Comparison of ENCODE assay signal across 1 cellular context in genomic region chr14:77040309-77040994, GRCh38.
TF ChIP-seq lines count a peak whose summit lies in the region.

No MANE protein-coding gene starts in this region.

TF ChIP-seq in HEK293, 187 proteins besides CTCF, POLR2A, EP300 and RAD21 (continued from another document and continues in another):
- TF ChIP-seq ZNF335 (tag by site-specific recombination; conservative IDR thresholded peaks at IDR 0.05) = peak; percentile 82
- no peak; the same call in 1 of the 2 replicates for TF ChIP-seq ZNF600 (tag by site-specific recombination; IDR thresholded peaks at IDR 0.05)
- TF ChIP-seq, protein P1, sequence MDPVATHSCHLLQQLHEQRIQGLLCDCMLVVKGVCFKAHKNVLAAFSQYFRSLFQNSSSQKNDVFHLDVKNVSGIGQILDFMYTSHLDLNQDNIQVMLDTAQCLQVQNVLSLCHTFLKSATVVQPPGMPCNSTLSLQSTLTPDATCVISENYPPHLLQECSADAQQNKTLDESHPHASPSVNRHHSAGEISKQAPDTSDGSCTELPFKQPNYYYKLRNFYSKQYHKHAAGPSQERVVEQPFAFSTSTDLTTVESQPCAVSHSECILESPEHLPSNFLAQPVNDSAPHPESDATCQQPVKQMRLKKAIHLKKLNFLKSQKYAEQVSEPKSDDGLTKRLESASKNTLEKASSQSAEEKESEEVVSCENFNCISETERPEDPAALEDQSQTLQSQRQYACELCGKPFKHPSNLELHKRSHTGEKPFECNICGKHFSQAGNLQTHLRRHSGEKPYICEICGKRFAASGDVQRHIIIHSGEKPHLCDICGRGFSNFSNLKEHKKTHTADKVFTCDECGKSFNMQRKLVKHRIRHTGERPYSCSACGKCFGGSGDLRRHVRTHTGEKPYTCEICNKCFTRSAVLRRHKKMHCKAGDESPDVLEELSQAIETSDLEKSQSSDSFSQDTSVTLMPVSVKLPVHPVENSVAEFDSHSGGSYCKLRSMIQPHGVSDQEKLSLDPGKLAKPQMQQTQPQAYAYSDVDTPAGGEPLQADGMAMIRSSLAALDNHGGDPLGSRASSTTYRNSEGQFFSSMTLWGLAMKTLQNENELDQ (tag by site-specific recombination; IDR thresholded peaks at IDR 0.05; ENCODE audit: low read depth) = no peak
- TF ChIP-seq BCL6B (tag by site-specific recombination; IDR thresholded peaks at IDR 0.05) = no peak
- TF ChIP-seq ZNF37A (tag by site-specific recombination; IDR thresholded peaks at IDR 0.05) = peak; percentile 63
- no peak for TF ChIP-seq REPIN1 (tag by site-specific recombination; IDR thresholded peaks at IDR 0.05; ENCODE audit: low read depth)
- no peak for TF ChIP-seq ZBTB7A (tag by site-specific recombination; IDR thresholded peaks at IDR 0.05; ENCODE audit: low read depth)
- TF ChIP-seq ZNF324 (tag by site-specific recombination; IDR thresholded peaks at IDR 0.05) = no peak
- no peak for TF ChIP-seq ZNF350 (tag by site-specific recombination; IDR thresholded peaks at IDR 0.05)
- no peak for TF ChIP-seq ZNF701 (tag by site-specific recombination; IDR thresholded peaks at IDR 0.05)
- no peak for TF ChIP-seq PRDM2 (tag by site-specific recombination; IDR thresholded peaks at IDR 0.05; ENCODE audit: borderline replicate concordance)
- TF ChIP-seq ZNF529 (tag by site-specific recombination; IDR thresholded peaks at IDR 0.05; ENCODE audit: insufficient replicate concordance) = no peak
- no peak for TF ChIP-seq ZNF548 (tag by site-specific recombination; IDR thresholded peaks at IDR 0.05)
- no peak for TF ChIP-seq SALL2 (tag by site-specific recombination; IDR thresholded peaks at IDR 0.05; ENCODE audit: borderline replicate concordance)
- TF ChIP-seq ZBTB8A (tag by site-specific recombination; IDR thresholded peaks at IDR 0.05) = peak; percentile 40; the same call in 1 of the 2 replicates
- TF ChIP-seq AEBP2 (tag by site-specific recombination; IDR thresholded peaks at IDR 0.05; ENCODE audit: borderline replicate concordance) = no peak
- no peak for TF ChIP-seq ZNF174 (tag by site-specific recombination; IDR thresholded peaks at IDR 0.05)
- no peak for TF ChIP-seq BCL11B (tag by site-specific recombination; IDR thresholded peaks at IDR 0.05; ENCODE audit: low read depth)
- no peak for TF ChIP-seq ZSCAN16 (tag by site-specific recombination; IDR thresholded peaks at IDR 0.05)
- no peak for TF ChIP-seq YY1 (tag by site-specific recombination; IDR thresholded peaks at IDR 0.05)
- TF ChIP-seq SP3 (tag by site-specific recombination; IDR thresholded peaks at IDR 0.05) = peak; percentile 23; the same call in 1 of the 2 replicates
- TF ChIP-seq ATF2 (tag by site-specific recombination; IDR thresholded peaks at IDR 0.05; ENCODE audit: low read depth) = no peak
- TF ChIP-seq EGR2 (tag by site-specific recombination; IDR thresholded peaks at IDR 0.05; ENCODE audit: low read depth) = no peak
- 0 out of 2 replicates have a peak, but pooled peaks have one; percentile 19 for TF ChIP-seq ZNF391 (tag by site-specific recombination; IDR thresholded peaks at IDR 0.05; ENCODE audit: borderline replicate concordance, low read depth)
- TF ChIP-seq ZNF184 (tag by site-specific recombination; IDR thresholded peaks at IDR 0.05) = 0 out of 2 replicates have a peak, but pooled peaks have one; percentile 47
- TF ChIP-seq ZNF138 (tag by site-specific recombination; IDR thresholded peaks at IDR 0.05; ENCODE audit: borderline replicate concordance) = no peak
- no peak for TF ChIP-seq ZNF514 (tag by site-specific recombination; IDR thresholded peaks at IDR 0.05)
- no peak for TF ChIP-seq ZNF658 (tag by site-specific recombination; IDR thresholded peaks at IDR 0.05)
- TF ChIP-seq PATZ1 (tag by site-specific recombination; IDR thresholded peaks at IDR 0.05) = peak; percentile 79
- no peak for TF ChIP-seq ZNF558 (tag by site-specific recombination; IDR thresholded peaks at IDR 0.05)
- no peak for TF ChIP-seq ZBTB21 (tag by site-specific recombination; IDR thresholded peaks at IDR 0.05)
- no peak for TF ChIP-seq YY2 (tag by site-specific recombination; IDR thresholded peaks at IDR 0.05)
- TF ChIP-seq ZNF561 (tag by site-specific recombination; IDR thresholded peaks at IDR 0.05; ENCODE audit: borderline replicate concordance) = peak; percentile 53; the same call in 1 of the 2 replicates
- TF ChIP-seq, protein P2, sequence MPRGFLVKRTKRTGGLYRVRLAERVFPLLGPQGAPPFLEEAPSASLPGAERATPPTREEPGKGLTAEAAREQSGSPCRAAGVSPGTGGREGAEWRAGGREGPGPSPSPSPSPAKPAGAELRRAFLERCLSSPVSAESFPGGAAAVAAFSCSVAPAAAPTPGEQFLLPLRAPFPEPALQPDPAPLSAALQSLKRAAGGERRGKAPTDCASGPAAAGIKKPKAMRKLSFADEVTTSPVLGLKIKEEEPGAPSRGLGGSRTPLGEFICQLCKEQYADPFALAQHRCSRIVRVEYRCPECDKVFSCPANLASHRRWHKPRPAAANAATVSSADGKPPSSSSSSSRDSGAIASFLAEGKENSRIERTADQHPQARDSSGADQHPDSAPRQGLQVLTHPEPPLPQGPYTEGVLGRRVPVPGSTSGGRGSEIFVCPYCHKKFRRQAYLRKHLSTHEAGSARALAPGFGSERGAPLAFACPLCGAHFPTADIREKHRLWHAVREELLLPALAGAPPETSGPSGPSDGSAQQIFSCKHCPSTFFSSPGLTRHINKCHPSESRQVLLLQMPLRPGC (tag by site-specific recombination; IDR thresholded peaks at IDR 0.05) = 0 out of 2 replicates have a peak, but pooled peaks have one; percentile 32
- TF ChIP-seq ZNF214 (tag by site-specific recombination; IDR thresholded peaks at IDR 0.05; ENCODE audit: borderline replicate concordance) = no peak
- no peak for TF ChIP-seq ZNF544 (tag by site-specific recombination; IDR thresholded peaks at IDR 0.05)
- TF ChIP-seq HOXC10 (CRISPR knock-in tag; IDR thresholded peaks at IDR 0.05) = no peak
- no peak for TF ChIP-seq RBAK (tag by site-specific recombination; IDR thresholded peaks at IDR 0.05)
- no peak for TF ChIP-seq ZNF202 (tag by site-specific recombination; IDR thresholded peaks at IDR 0.05; ENCODE audit: borderline replicate concordance)
- no peak for TF ChIP-seq ZNF223 (tag by site-specific recombination; IDR thresholded peaks at IDR 0.05)
- TF ChIP-seq ZNF560 (tag by site-specific recombination; IDR thresholded peaks at IDR 0.05; ENCODE audit: borderline replicate concordance) = no peak
- TF ChIP-seq ZNF623 (tag by site-specific recombination; IDR thresholded peaks at IDR 0.05) = no peak
- peak; percentile 69; the same call in 1 of the 2 replicates for TF ChIP-seq ZNF76 (tag by site-specific recombination; IDR thresholded peaks at IDR 0.05; ENCODE audit: borderline replicate concordance, low read depth)
- 0 out of 2 replicates have a peak, but pooled peaks have one; percentile 24 for TF ChIP-seq KLF8 (tag by site-specific recombination; IDR thresholded peaks at IDR 0.05)
- peak; percentile 93 for TF ChIP-seq ZNF140 (tag by site-specific recombination; IDR thresholded peaks at IDR 0.05)
- peak; percentile 47 for TF ChIP-seq ZNF513 (tag by site-specific recombination; IDR thresholded peaks at IDR 0.05)
- no peak for TF ChIP-seq ZNF654 (tag by site-specific recombination; IDR thresholded peaks at IDR 0.05; ENCODE audit: low read depth)
